ENCODE assay signal across 8 cellular contexts in the genomic region with DNA sequence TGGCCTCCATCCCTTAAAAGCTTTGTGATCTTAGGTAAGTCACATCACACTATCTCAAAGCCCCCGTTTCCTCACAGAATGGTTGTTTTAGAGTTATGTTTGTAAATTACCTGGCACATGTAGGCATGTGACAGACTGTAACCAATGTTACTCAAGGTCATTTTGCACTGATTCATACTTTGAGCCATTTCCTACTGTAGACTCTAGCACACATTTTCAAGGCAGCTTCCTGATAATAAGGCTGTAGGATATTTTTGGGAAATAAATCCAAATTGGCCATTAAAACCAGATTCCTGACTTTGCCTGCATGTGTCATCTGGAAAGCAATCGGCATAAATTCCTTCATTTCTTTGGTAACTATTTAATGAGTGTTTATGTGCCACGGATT. TPM values are rescaled to one million over a fixed set of nuclear protein-coding genes. Genes with fewer than 3 reads are reported as not detected.
DNase-seq lines count a peak whose midpoint lies in the region; ATAC-seq, FAIRE-seq and TF ChIP-seq lines count a peak whose summit lies in the region.

No MANE protein-coding gene starts in this region.

- CTCF ChIA-PET in OCI-LY7 (lab: Charles Lee; ENCODE audit: unreplicated experiment) = interaction anchor here (0.7 to 1.0 kb wide), 3 partner anchors 10 to 110 kb away, joined by 3 to 7 read pairs (median 3); a partner anchor contains a TSS
- CTCF ChIA-PET in endothelial cell of umbilical vein (lab: Charles Lee) = interaction anchor here (1.1 to 3.8 kb wide), 3 partner anchors 8 to 138 kb away, joined by 3 to 20 read pairs (median 3); no protein-coding TSS in a partner anchor

- H4K20me1 ChIP-seq in DND-41 (ENCODE audit: insufficient read depth, low read length) (peaks cover 36% of the 10 kb centered on the region), OCI-LY7 (ENCODE audit: insufficient read depth, low read length) (peaks cover 14% of the 10 kb centered on the region), endothelial cell of umbilical vein (replicated peaks; ENCODE audit: control insufficient read depth, extremely low read depth, insufficient read depth, low read length) (no peaks in the 10 kb centered on the region)

- H3K4me3 ChIP-seq in DND-41 (ENCODE audit: low read depth in 1 of 2, low read length in 2 of 2) (peak overlapping the region in 1 of 2 experiments; percentile 97; a peak in 2 of 4 replicates), OCI-LY7 (ENCODE audit: low read depth, low read length, poor library complexity, severe bottlenecking) (peak overlapping the region; percentile 90), endothelial cell of umbilical vein (replicated peaks in 1 of 3; ENCODE audit: insufficient read depth in 1 of 3, low read depth in 1 of 3, low read length in 3 of 3) (peak overlapping the region in 2 of 3 experiments; percentile 6 to 63), psoas muscle (peak overlapping the region; percentile 77)

- FAIRE-seq in endothelial cell of umbilical vein (lab: Jason Lieb, UNC) (peak; percentile 91), H54 (lab: Jason Lieb, UNC) (no peak)

- no peak overlapping the region for H2AFZ ChIP-seq in DND-41 (ENCODE audit: low read depth, low read length)
- no peak overlapping the region for H2AFZ ChIP-seq in OCI-LY7 (ENCODE audit: low read length)
- H2AFZ ChIP-seq in endothelial cell of umbilical vein (ENCODE audit: low read depth, low read length) = no peak overlapping the region

- H3K9me3 ChIP-seq in DND-41 (ENCODE audit: insufficient read depth, low read length, severe bottlenecking) = no peaks in the 10 kb centered on the region
- no peaks in the 10 kb centered on the region for H3K9me3 ChIP-seq in OCI-LY7 (ENCODE audit: low read length)
- H3K9me3 ChIP-seq in endothelial cell of umbilical vein (replicated peaks; ENCODE audit: control insufficient read depth, insufficient read depth, low read length) = no peaks in the 10 kb centered on the region
- H3K9me3 ChIP-seq in psoas muscle = no peaks in the 10 kb centered on the region

- no peak for DNase-seq in DND-41
- DNase-seq in OCI-LY7 (ENCODE audit: low spot score) = peak; percentile 47
- peak; percentile 67 for DNase-seq in endothelial cell of umbilical vein (ENCODE audit: low read depth, low spot score)
- no peak for DNase-seq in psoas muscle
- DNase-seq in H54 (ENCODE audit: insufficient read length, low spot score) = no peak
- no peak for DNase-seq in omental fat pad (ENCODE audit: low spot score)

- H3K9ac ChIP-seq in DND-41 (ENCODE audit: low read depth, low read length) (peak overlapping the region; percentile 83; the same call in 1 of the 2 replicates), endothelial cell of umbilical vein (replicated peaks; ENCODE audit: extremely low read depth, insufficient read depth, low read length) (peak overlapping the region; percentile 79)

- H3K4me1 ChIP-seq in DND-41 (ENCODE audit: insufficient read depth, low read length) (peaks cover 43% of the 10 kb centered on the region), OCI-LY7 (ENCODE audit: insufficient read depth, low read length, poor library complexity, severe bottlenecking) (peaks cover 69% of the 10 kb centered on the region), endothelial cell of umbilical vein (ENCODE audit: control insufficient read depth, extremely low read depth, insufficient read depth, low read length) (peaks cover 29% of the 10 kb centered on the region), psoas muscle (peaks cover 31% of the 10 kb centered on the region)

- H3K36me3 ChIP-seq in DND-41 (ENCODE audit: insufficient read depth, low read length) = peaks cover 22% of the 10 kb centered on the region
- peaks cover 32% of the 10 kb centered on the region for H3K36me3 ChIP-seq in OCI-LY7 (ENCODE audit: insufficient read depth, low read length)
- H3K36me3 ChIP-seq in endothelial cell of umbilical vein (ENCODE audit: control insufficient read depth in 2 of 2, extremely low read depth in 1 of 2, insufficient read depth in 2 of 2, low read length in 2 of 2) = no peaks in the 10 kb centered on the region
- H3K36me3 ChIP-seq in psoas muscle (ENCODE audit: insufficient read depth in 1 of 2, low read depth in 1 of 2) = peaks cover 0 to 12% of the 10 kb centered on the region in 2 donors

- TF ChIP-seq CTCF in DND-41 (IDR thresholded peaks at IDR 0.05; ENCODE audit: borderline replicate concordance, extremely low read depth, low read length, poor library complexity, severe bottlenecking) (no peak), OCI-LY7 (conservative IDR thresholded peaks at IDR 0.05; ENCODE audit: low read length) (no peak), endothelial cell of umbilical vein (IDR thresholded peaks at IDR 0.05; ENCODE audit: extremely low read depth in 1 of 2, insufficient read depth in 1 of 2, low read depth in 1 of 2, low read length in 2 of 2) (no peak), psoas muscle (IDR thresholded peaks at IDR 0.05) (no peak), omental fat pad (IDR thresholded peaks at IDR 0.05) (no peak)

- TF ChIP-seq POLR2A in endothelial cell of umbilical vein (IDR thresholded peaks at IDR 0.05; ENCODE audit: low read depth, low read length) (no peak), H54 (IDR thresholded peaks at IDR 0.05; ENCODE audit: low read depth, low read length) (no peak)

- no TSS peak for BruUV-seq in OCI-LY7 (replicated peaks; lab: Mats Ljungman, UMichigan)
- no TSS peak for BruUV-seq in endothelial cell of umbilical vein (replicated peaks; lab: Mats Ljungman, UMichigan)

- no peaks in the 10 kb centered on the region for H3K9me2 ChIP-seq in OCI-LY7 (ENCODE audit: insufficient read depth, low read length)

- POLR2A ChIA-PET in OCI-LY7 (lab: Charles Lee) = interaction anchor here (0.6 to 8.4 kb wide), 8 partner anchors 14 to 85 kb away, joined by 3 to 86 read pairs (median 8); a partner anchor contains a TSS
- POLR2A ChIA-PET in endothelial cell of umbilical vein (lab: Charles Lee) = interaction anchor here (0.7 to 4.4 kb wide), 3 partner anchors 36 to 173 kb away, joined by 4 to 25 read pairs (median 20); a partner anchor contains a TSS

- ATAC-seq in DND-41 (ENCODE audit: insufficient read depth, low read depth) = no peak
- ATAC-seq in psoas muscle = no peak
- ATAC-seq in GM21576 (IDR thresholded peaks at IDR 0.05; ENCODE audit: unreplicated experiment) = no peak
- ATAC-seq in omental fat pad (ENCODE audit: low FRiP score) = no peak
- no peak for ATAC-seq in HG03025 (IDR thresholded peaks at IDR 0.05; ENCODE audit: low FRiP score, unreplicated experiment)

- intact Hi-C loops in OCI-LY7 (cut with micrococcal nuclease; ENCODE audit: unreplicated experiment) (loop anchor here (2.0 kb wide), 1 partner anchor 48 kb away; no protein-coding TSS in a partner anchor), endothelial cell of umbilical vein (cut with micrococcal nuclease) (loop anchor here (1.0 kb wide), 2 partner anchors 8 to 173 kb away; a partner anchor contains a TSS), psoas muscle (cut with DNase I) (loop anchor here in 1 of 2 donors (10.0 kb wide), 1 partner anchor 146 kb away; a partner anchor contains a TSS)

- H3K79me2 ChIP-seq in DND-41 (ENCODE audit: insufficient read depth, low read length) (peaks cover 46% of the 10 kb centered on the region), OCI-LY7 (ENCODE audit: insufficient read depth, low read depth, low read length) (peaks cover 61% of the 10 kb centered on the region), endothelial cell of umbilical vein (ENCODE audit: control insufficient read depth, insufficient read depth, low read length) (peaks cover 29% of the 10 kb centered on the region)

- 74 to 83% (median 76%) methylated on average over 3 of the region's 3 CpGs for WGBS in psoas muscle, 3 donors

- no peaks in the 10 kb centered on the region for H3K27me3 ChIP-seq in DND-41 (ENCODE audit: insufficient read depth, low read length, poor library complexity)
- no peaks in the 10 kb centered on the region for H3K27me3 ChIP-seq in endothelial cell of umbilical vein (ENCODE audit: control insufficient read depth in 2 of 2, insufficient read depth in 2 of 2, low read length in 2 of 2)
- H3K27me3 ChIP-seq in psoas muscle (ENCODE audit: insufficient read depth in 3 of 3, low read length in 2 of 3) = no peaks in the 10 kb centered on the region

- H3K27ac ChIP-seq in DND-41 (ENCODE audit: low read length) (peak overlapping the region; percentile 41; the same call in 1 of the 2 replicates), OCI-LY7 (ENCODE audit: low read depth, low read length, poor library complexity, severe bottlenecking) (peak overlapping the region; percentile 77), endothelial cell of umbilical vein (ENCODE audit: insufficient read depth, low read depth, low read length) (peak overlapping the region; percentile 69), psoas muscle (peak overlapping the region; percentile 87)

- dilution Hi-C loops in endothelial cell of umbilical vein (cut with MboI; ENCODE audit: extremely low pct_ligation_motif_present, low sequenced_read_pairs) = no loop called here

- H3K4me2 ChIP-seq in DND-41 (ENCODE audit: insufficient read depth, low read length) = peak overlapping the region; percentile 93
- peak overlapping the region; percentile 80 for H3K4me2 ChIP-seq in OCI-LY7 (ENCODE audit: low read length)
- H3K4me2 ChIP-seq in endothelial cell of umbilical vein (ENCODE audit: insufficient read depth, low read length) = peak overlapping the region; percentile 60

- no peaks in the 10 kb centered on the region for H3K9me1 ChIP-seq in endothelial cell of umbilical vein (replicated peaks; ENCODE audit: control insufficient read depth, extremely low read depth, insufficient read depth, low read length)

TF ChIP-seq in endothelial cell of umbilical vein, 7 proteins besides CTCF, POLR2A, EP300 and RAD21:
- TF ChIP-seq FOS (IDR thresholded peaks at IDR 0.05; ENCODE audit: borderline replicate concordance, insufficient read depth, low read length) = peak; percentile 29
- TF ChIP-seq, protein P1, sequence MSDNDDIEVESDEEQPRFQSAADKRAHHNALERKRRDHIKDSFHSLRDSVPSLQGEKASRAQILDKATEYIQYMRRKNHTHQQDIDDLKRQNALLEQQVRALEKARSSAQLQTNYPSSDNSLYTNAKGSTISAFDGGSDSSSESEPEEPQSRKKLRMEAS (IDR thresholded peaks at IDR 0.05; ENCODE audit: insufficient read depth, insufficient read length) = no peak

RNA-seq across cellular contexts. Expression of a gene that starts 2.2 kb away (rescaled TPM):
- total RNA-seq in OCI-LY7 (2014; rRNA removed; shearing (Covaris generic)) = 30.9 and 42.2 TPM in 2 replicates
- total RNA-seq in OCI-LY7 (2022) = 71.1 and 85.9 TPM in 2 replicates
- 80.3 and 82.8 TPM in 2 replicates for total RNA-seq in endothelial cell of umbilical vein
- polyA plus RNA-seq in endothelial cell of umbilical vein = 70.5 and 73.7 TPM in 2 replicates
- 55.9 and 58.3 TPM in 2 replicates for polyA plus RNA-seq in endothelial cell of umbilical vein (2011; cell fraction: cytosol; rRNA removed)
- polyA plus RNA-seq in endothelial cell of umbilical vein (2011; cell fraction: nucleus; rRNA removed) = 67.9 and 80.0 TPM in 2 replicates
- 70.3 and 85.8 TPM in 2 replicates for polyA plus RNA-seq in endothelial cell of umbilical vein (2012)
- 109 and 135 TPM in 2 replicates for polyA minus RNA-seq in endothelial cell of umbilical vein
- 32.7 TPM for polyA minus RNA-seq in endothelial cell of umbilical vein (2011; cell fraction: cytosol; rRNA and poly(A)+ RNA removed)
- 16.1 and 22.9 TPM in 2 replicates for polyA minus RNA-seq in endothelial cell of umbilical vein (2011; cell fraction: nucleus; rRNA and poly(A)+ RNA removed)
- 10 to 100 TPM; 24.0 to 38.7 (median 35.6) TPM for total RNA-seq in psoas muscle
- 10 to 100 TPM; 18.9 to 33.2 (median 31.1) TPM for polyA plus RNA-seq in psoas muscle
- total RNA-seq in omental fat pad = 10 to 100 TPM; 22.4 to 36.1 (median 25.9) TPM

Comparison
In these comparisons a context has a peak if more than half of its experiments do, and no peak if none do; other contexts are left out.
1. DNase-seq: peak in OCI-LY7 (single experiment) and endothelial cell of umbilical vein (single experiment); none in DND-41 (single experiment), psoas muscle (0 of 2), H54 (single experiment) and omental fat pad (single experiment).
2. Peak in every context shown above with its lines, with median percentiles within 50 percentile points of each other: H3K27ac ChIP-seq and H3K4me2 ChIP-seq.